Comparison of ENCODE assay signal across 8 cellular contexts in the genomic region with DNA sequence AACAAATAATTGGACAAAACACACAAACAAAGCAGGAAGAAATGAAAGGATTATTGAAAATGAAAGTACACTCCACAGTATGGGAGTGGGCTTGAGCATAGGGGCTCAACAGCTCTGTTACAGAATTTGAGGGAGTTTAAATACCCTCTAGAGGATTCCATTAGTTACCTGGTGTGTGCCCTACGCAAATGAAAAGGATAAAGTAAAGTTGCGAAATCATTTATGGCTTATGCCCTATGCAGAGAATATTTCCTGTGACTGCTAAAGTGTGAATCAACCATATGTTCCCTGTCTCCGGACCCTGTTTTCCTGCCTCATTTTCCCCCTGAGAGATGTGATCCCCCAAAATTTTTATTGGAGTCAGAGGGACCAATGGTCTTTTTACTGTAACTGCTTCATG.
"Had no signal": no experiment of that assay in that cellular context is flagged by ENCODE, and none has a peak within 500 bp of the region (broad histone marks: within the 10 kb centered on the region; RNA-seq: fewer than 3 reads in every experiment).

No MANE protein-coding gene starts in this region.

- H3K27ac Mint-ChIP-seq: H9, IgD-negative memory B cell had no signal

- H2AFZ ChIP-seq: GM23248 had no signal

- H3K4me3 ChIP-seq: GM23248 had no signal

- H3K27ac ChIP-seq: GM23248 had no signal

- H3K27me3 Mint-ChIP-seq: IgD-negative memory B cell had no signal

- H3K4me1 Mint-ChIP-seq: H9, IgD-negative memory B cell had no signal

- H3K4me3 Mint-ChIP-seq: H9, IgD-negative memory B cell had no signal

- H3K36me3 Mint-ChIP-seq: IgD-negative memory B cell had no signal

- FAIRE-seq: H54, HTR-8/SVneo had no signal

- DNase-seq: GM23248, GOT3, H9, HCEC 1CT, KG1 had no signal

- H3K9ac ChIP-seq: GM23248 had no signal
